ENCODE assay signal across 8 cellular contexts in the genomic region with DNA sequence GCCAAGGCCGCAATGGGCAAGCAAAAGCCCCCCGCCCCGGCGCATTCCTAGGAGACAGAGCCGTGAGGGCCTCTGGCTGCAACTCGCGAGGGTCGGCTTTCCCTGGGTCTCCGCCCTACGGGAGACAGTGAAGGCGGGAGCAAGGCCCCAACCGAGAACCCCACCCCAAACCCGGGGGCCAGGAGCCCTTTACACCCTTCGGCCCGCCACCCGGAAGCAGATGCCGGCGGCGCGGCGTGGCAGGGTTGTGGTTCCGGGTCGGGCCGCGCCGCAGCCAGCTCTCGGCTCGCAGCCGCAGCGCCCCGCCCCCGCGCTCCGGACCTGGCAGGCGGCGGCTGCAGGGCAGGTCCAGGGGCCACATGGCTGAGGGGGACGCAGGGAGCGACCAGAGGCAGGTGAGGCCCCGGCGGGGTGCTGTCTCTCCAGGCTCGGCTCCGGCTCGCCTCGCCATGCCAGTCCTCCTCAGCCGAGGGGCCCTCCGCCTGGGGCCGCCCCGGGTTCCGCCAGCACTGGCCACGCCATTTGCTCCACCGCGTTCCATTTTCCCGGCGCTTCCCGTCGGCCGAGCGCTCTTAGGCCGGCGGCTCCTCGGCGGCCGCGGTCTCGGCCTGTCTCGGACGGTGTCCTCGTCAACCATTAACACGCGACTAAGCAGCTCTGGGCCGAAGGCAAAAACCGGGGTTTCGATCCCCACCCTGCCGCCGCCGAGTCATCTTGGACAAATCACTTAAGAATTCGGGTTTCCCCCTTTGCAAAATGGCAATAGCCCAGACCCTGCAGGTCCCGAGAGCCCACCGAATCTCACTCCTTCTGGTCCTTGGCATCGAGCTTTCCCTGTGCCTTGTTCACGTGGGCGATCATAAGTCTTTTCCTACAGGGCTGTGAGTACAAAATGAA. TPM values are rescaled to one million over a fixed set of nuclear protein-coding genes. Genes with fewer than 3 reads are reported as not detected.
A peak's percentile ranks its signal among the peaks of the same experiment; 100 is the strongest.
DNase-seq lines count a peak whose midpoint lies in the region; ATAC-seq and TF ChIP-seq lines count a peak whose summit lies in the region.

A gene with protein sequence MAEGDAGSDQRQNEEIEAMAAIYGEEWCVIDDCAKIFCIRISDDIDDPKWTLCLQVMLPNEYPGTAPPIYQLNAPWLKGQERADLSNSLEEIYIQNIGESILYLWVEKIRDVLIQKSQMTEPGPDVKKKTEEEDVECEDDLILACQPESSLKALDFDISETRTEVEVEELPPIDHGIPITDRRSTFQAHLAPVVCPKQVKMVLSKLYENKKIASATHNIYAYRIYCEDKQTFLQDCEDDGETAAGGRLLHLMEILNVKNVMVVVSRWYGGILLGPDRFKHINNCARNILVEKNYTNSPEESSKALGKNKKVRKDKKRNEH (plus strand): TSS at position 273 of the 897 bp plus-strand sequence. CDS start 87 bp downstream, at position 360.

- H3K27me3 ChIP-seq in breast epithelium (peaks cover 0 to 7% of the 10 kb centered on the region in 2 donors), iPS-20b (ENCODE audit: insufficient read depth, low read length) (0 out of 2 replicates have a peak, but pooled peaks cover 4% of the 10 kb centered on the region)

- H3K4me3 ChIP-seq in WI38 (ENCODE audit: low read depth, low read length) (peak within 1 kb of the TSS; percentile 77), breast epithelium (peak within 1 kb of the TSS; percentile 81 to 95 (median 89)), iPS-20b (ENCODE audit: low read length) (peak within 1 kb of the TSS; percentile 89), skin epidermis (peak within 1 kb of the TSS; percentile 64 to 82 (median 78))

- H3K9me3 ChIP-seq in breast epithelium (no peaks in the 10 kb centered on the region), iPS-20b (ENCODE audit: insufficient read depth, low read depth, low read length) (no peaks in the 10 kb centered on the region)

- H3K9ac ChIP-seq in iPS-20b (ENCODE audit: low read depth, low read length) = peak within 1 kb of the TSS; percentile 95

- intact Hi-C loops in breast epithelium (cut with DNase I; ENCODE audit: low total_unique reads) = no loop called here

- no peak for TF ChIP-seq POLR2A in breast epithelium (IDR thresholded peaks at IDR 0.05)

- H3K36me3 ChIP-seq in breast epithelium (no peaks in the 10 kb centered on the region), iPS-20b (ENCODE audit: insufficient read depth, low read depth, low read length) (peaks cover 22% of the 10 kb centered on the region)

- H3K4me1 ChIP-seq in breast epithelium = peaks cover 0 to 4% of the 10 kb centered on the region in 2 donors
- peaks cover 12% of the 10 kb centered on the region for H3K4me1 ChIP-seq in iPS-20b (ENCODE audit: insufficient read depth, low read length)

- DNase-seq in NCI-H1436 (lab: John Stamatoyannopoulos, UW) (peak; percentile 76), NCI-H1436 treated with DMSO at 0.1 percent for 48 hours (lab: John Stamatoyannopoulos, UW) (no peak), NCI-H2081 treated with DMSO at 0.1 percent for 48 hours (lab: John Stamatoyannopoulos, UW) (peak; percentile 25), breast epithelium (ENCODE audit: low spot score in 2 of 2) (peak; percentile 62 to 83)

- H3K27ac ChIP-seq in breast epithelium = peak within 1 kb of the TSS; percentile 87 to 92
- H3K27ac ChIP-seq in iPS-20b (ENCODE audit: low read length) = peak within 1 kb of the TSS; percentile 77
- H3K27ac ChIP-seq in skin epidermis = peak within 1 kb of the TSS; percentile 52 to 93 (median 83)

- TF ChIP-seq CTCF in WI38 (IDR thresholded peaks at IDR 0.05; ENCODE audit: low read depth, low read length) (no peak), breast epithelium (IDR thresholded peaks at IDR 0.05) (no peak)

- peak; percentile 91 for ATAC-seq in HG02870 (IDR thresholded peaks at IDR 0.05; ENCODE audit: unreplicated experiment)

RNA-seq across cellular contexts. Expression of the gene that starts here (rescaled TPM):
- 10 to 100 TPM; 29.0 to 33.7 (median 30.2) TPM for total RNA-seq in breast epithelium
